Comparison of ENCODE assay signal across 24 cellular contexts in genomic region chr6:48606618-48607017, GRCh38.
"Had no signal": no experiment of that assay in that cellular context is flagged by ENCODE, and none has a peak within 500 bp of the region (broad histone marks: within the 10 kb centered on the region; RNA-seq: fewer than 3 reads in every experiment).

No MANE protein-coding gene starts in this region.

- DNase-seq: Kasumi-1, MV-4-11, NCI-H1048, NCI-H1105, NCI-H1417, NCI-H1436 treated with DMSO at 0.1 percent for 48 hours, NCI-H1694, NCI-H187 treated with DMSO at 0.1 percent for 48 hours, NCI-H2029 treated with DMSO at 0.1 percent for 48 hours, NCI-H2171, NCI-H226, NCI-H446, NCI-H510A, NCI-H524 treated with DMSO at 0.1 percent for 48 hours, NCI-H69, NCI-H774, SHP77, SK-N-SH had no signal

- FAIRE-seq: HTR-8/SVneo, K562, RCC 7860 had no signal

- H3K27ac ChIP-seq: HL-60, KMS-11, RWPE1 had no signal

- H3K4me3 ChIP-seq: K562 had no signal

- ATAC-seq: K562 had no signal

- H3K4me2 ChIP-seq: KMS-11, SK-N-SH had no signal

- H3K9me3 ChIP-seq: SK-N-SH had no signal
